ENCODE assay signal across 27 cellular contexts in the genomic region with DNA sequence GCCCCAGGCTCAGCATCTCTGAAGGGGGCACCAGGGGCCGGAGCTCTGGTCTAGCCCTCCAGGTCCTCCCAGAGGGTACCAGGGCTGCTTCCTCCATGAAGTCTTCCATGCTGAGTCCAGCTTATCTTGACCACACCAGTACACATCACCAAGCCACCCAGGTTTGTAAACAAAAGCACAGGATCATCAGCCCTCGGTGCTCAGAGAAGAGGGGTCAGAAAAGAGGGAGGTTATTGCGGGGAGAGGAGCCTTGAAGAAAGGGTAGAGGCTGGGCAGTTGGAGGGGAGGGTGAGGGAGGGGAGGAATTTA. TPM values are rescaled to one million over a fixed set of nuclear protein-coding genes. Genes with fewer than 3 reads are reported as not detected.
"Had no signal": no experiment of that assay in that cellular context is flagged by ENCODE, and none has a peak within 500 bp of the region (broad histone marks: within the 10 kb centered on the region; RNA-seq: fewer than 3 reads in every experiment).

No MANE protein-coding gene starts in this region.

- H3K9me3 ChIP-seq: esophagus squamous epithelium, gastroesophageal sphincter, mucosa of descending colon, pancreas, prostate gland, right lobe of liver, spleen, testis had no signal

- H3K4me1 ChIP-seq: pancreas, prostate gland, right lobe of liver, testis had no signal

- H3K27me3 ChIP-seq: pancreas, right lobe of liver, testis had no signal

- DNase-seq: effector memory CD8-positive, alpha-beta T cell; esophagus squamous epithelium; foreskin fibroblast; hippocampal formation; mammary epithelial cell; retina; right lobe of liver; stimulated activated CD4-positive, alpha-beta T cell treated with anti-CD3 and anti-CD28 coated beads, Interleukin-15, amount 100 ng/mL, for 24 hours; stimulated activated CD4-positive, alpha-beta T cell treated with anti-CD3 and anti-CD28 coated beads, Interleukin-1b, Interleukin-23, amount 100 ng/mL, for 48 hours; stimulated activated CD4-positive, alpha-beta T cell treated with anti-CD3 and anti-CD28 coated beads, Interleukin-4, amount 100 ng/mL, for 24 hours; stimulated activated naive CD8-positive, alpha-beta T cell treated with anti-CD3 and anti-CD28 coated beads, Interleukin-15, amount 100 ng/mL, for 72 hours; testis; trophoblast cell had no signal

- ATAC-seq: effector memory CD8-positive, alpha-beta T cell; gastroesophageal sphincter; naive thymus-derived CD8-positive, alpha-beta T cell; pancreas; right lobe of liver; stimulated activated memory B cell treated with anti-CD40 and anti-IgM and Interleukin-4, amounts not matched to agents 10 μg/mL and 1 μg/mL and 100 μg/mL, for 72 hours had no signal

- H3K4me3 ChIP-seq: esophagus squamous epithelium, gastroesophageal sphincter, mucosa of descending colon, pancreas, prostate gland, right lobe of liver, spleen, testis had no signal

- H3K36me3 ChIP-seq: esophagus squamous epithelium, gastroesophageal sphincter, pancreas, prostate gland, right lobe of liver, spleen had no signal

- H3K27ac ChIP-seq: esophagus squamous epithelium, gastroesophageal sphincter, prostate gland, right lobe of liver, spleen, testis had no signal

RNA-seq across cellular contexts. Expression of a gene that starts 23.9 kb away (rescaled TPM):
- polyA plus RNA-seq: naive thymus-derived CD8-positive, alpha-beta T cell had no signal

RNA-seq across cellular contexts. Expression of a gene that starts 28.2 kb away (rescaled TPM):
- total RNA-seq: epithelial cell of proximal tubule; esophagus squamous epithelium; gastroesophageal sphincter; kidney epithelial cell; left colon; mammary epithelial cell; mucosa of descending colon; naive thymus-derived CD8-positive, alpha-beta T cell; skeletal muscle tissue; spleen; subcutaneous adipose tissue; urinary bladder had no signal
- polyA plus RNA-seq: mammary epithelial cell; naive thymus-derived CD8-positive, alpha-beta T cell; neural cell; spleen; urinary bladder had no signal
